Comparison of ENCODE assay signal across 1 cellular context in the genomic region with DNA sequence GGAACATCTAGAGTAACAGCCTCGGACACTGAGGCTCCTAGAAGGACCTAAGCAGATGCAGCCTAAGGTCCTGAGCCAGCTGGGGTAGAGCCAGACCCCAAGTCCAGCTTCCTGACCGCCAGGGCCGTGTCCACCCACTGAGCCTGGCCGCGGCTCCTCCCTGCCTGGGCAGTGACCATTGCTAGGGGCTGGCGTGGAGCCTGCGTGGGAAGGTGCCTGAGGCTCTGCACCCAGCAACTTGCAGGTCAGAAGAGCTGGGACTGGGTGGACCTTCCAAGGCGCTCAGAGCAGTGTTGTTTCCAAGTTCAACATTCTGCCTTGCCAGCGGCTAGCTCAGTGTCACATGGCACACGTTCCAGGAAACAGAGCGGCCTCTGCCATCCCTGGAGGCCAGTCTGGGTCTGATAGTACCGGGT.
TF ChIP-seq lines count a peak whose summit lies in the region.

No MANE protein-coding gene starts in this region.

TF ChIP-seq in HEK293, 187 proteins besides CTCF, POLR2A, EP300 and RAD21 (continued from another document):
- TF ChIP-seq, protein P1, sequence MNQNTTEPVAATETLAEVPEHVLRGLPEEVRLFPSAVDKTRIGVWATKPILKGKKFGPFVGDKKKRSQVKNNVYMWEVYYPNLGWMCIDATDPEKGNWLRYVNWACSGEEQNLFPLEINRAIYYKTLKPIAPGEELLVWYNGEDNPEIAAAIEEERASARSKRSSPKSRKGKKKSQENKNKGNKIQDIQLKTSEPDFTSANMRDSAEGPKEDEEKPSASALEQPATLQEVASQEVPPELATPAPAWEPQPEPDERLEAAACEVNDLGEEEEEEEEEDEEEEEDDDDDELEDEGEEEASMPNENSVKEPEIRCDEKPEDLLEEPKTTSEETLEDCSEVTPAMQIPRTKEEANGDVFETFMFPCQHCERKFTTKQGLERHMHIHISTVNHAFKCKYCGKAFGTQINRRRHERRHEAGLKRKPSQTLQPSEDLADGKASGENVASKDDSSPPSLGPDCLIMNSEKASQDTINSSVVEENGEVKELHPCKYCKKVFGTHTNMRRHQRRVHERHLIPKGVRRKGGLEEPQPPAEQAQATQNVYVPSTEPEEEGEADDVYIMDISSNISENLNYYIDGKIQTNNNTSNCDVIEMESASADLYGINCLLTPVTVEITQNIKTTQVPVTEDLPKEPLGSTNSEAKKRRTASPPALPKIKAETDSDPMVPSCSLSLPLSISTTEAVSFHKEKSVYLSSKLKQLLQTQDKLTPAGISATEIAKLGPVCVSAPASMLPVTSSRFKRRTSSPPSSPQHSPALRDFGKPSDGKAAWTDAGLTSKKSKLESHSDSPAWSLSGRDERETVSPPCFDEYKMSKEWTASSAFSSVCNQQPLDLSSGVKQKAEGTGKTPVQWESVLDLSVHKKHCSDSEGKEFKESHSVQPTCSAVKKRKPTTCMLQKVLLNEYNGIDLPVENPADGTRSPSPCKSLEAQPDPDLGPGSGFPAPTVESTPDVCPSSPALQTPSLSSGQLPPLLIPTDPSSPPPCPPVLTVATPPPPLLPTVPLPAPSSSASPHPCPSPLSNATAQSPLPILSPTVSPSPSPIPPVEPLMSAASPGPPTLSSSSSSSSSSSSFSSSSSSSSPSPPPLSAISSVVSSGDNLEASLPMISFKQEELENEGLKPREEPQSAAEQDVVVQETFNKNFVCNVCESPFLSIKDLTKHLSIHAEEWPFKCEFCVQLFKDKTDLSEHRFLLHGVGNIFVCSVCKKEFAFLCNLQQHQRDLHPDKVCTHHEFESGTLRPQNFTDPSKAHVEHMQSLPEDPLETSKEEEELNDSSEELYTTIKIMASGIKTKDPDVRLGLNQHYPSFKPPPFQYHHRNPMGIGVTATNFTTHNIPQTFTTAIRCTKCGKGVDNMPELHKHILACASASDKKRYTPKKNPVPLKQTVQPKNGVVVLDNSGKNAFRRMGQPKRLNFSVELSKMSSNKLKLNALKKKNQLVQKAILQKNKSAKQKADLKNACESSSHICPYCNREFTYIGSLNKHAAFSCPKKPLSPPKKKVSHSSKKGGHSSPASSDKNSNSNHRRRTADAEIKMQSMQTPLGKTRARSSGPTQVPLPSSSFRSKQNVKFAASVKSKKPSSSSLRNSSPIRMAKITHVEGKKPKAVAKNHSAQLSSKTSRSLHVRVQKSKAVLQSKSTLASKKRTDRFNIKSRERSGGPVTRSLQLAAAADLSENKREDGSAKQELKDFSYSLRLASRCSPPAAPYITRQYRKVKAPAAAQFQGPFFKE (tag by site-specific recombination; IDR thresholded peaks at IDR 0.05; ENCODE audit: borderline replicate concordance) = no peak
TF ChIP-seq in HEK293: peak in this region for 1.
